ENCODE assay signal across 4 cellular contexts in genomic region chr9:126624453-126624872, GRCh38.
TF ChIP-seq lines count a peak whose summit lies in the region.

No MANE protein-coding gene starts in this region.

TF ChIP-seq in SK-N-SH, 30 proteins besides CTCF, POLR2A, EP300 and RAD21:
- no peak for TF ChIP-seq FOXJ3 (CRISPR knock-in tag; IDR thresholded peaks at IDR 0.05)
- no peak for TF ChIP-seq USF2 (IDR thresholded peaks at IDR 0.05; ENCODE audit: borderline replicate concordance, low read depth, low read length)
- TF ChIP-seq JUND (IDR thresholded peaks at IDR 0.05) = no peak
- no peak for TF ChIP-seq FOSL2 (IDR thresholded peaks at IDR 0.05; ENCODE audit: borderline replicate concordance, low read depth)
- 0 out of 2 replicates have a peak, but pooled peaks have one; percentile 14 for TF ChIP-seq EZH2phosphoT487 (IDR thresholded peaks at IDR 0.05; ENCODE audit: borderline replicate concordance, low read depth)
TF ChIP-seq in SK-N-SH: peak in this region for 1.

TF ChIP-seq in SK-N-SH treated with all-trans-retinoic acid at 6 μM for 48 hours, 23 proteins besides CTCF, POLR2A, EP300 and RAD21:
- TF ChIP-seq ARNTL (CRISPR knock-in tag; IDR thresholded peaks at IDR 0.05; ENCODE audit: borderline replicate concordance, low read depth) = no peak
- TF ChIP-seq GLIS3 (CRISPR knock-in tag; IDR thresholded peaks at IDR 0.05) = no peak
- no peak for TF ChIP-seq TCF4 (CRISPR knock-in tag; IDR thresholded peaks at IDR 0.05; ENCODE audit: borderline replicate concordance)
- TF ChIP-seq ZNF70 (CRISPR knock-in tag; IDR thresholded peaks at IDR 0.05) = no peak
- no peak for TF ChIP-seq ZNF8 (CRISPR knock-in tag; IDR thresholded peaks at IDR 0.05)
- TF ChIP-seq RARB (CRISPR knock-in tag; IDR thresholded peaks at IDR 0.05) = no peak
- TF ChIP-seq PPARA (CRISPR knock-in tag; IDR thresholded peaks at IDR 0.05; ENCODE audit: borderline replicate concordance) = no peak
- TF ChIP-seq TOX (CRISPR knock-in tag; IDR thresholded peaks at IDR 0.05; ENCODE audit: borderline replicate concordance) = no peak
- TF ChIP-seq CSRNP3 (CRISPR knock-in tag; IDR thresholded peaks at IDR 0.05) = no peak
- TF ChIP-seq TSHZ2 (CRISPR knock-in tag; IDR thresholded peaks at IDR 0.05) = no peak
- TF ChIP-seq ZC3H10 (CRISPR knock-in tag; IDR thresholded peaks at IDR 0.05) = no peak
- TF ChIP-seq ESRRG (CRISPR knock-in tag; IDR thresholded peaks at IDR 0.05) = no peak
- TF ChIP-seq ZFP30 (CRISPR knock-in tag; IDR thresholded peaks at IDR 0.05) = no peak
TF ChIP-seq in SK-N-SH treated with all-trans-retinoic acid at 6 μM for 48 hours: peak in this region for 0.

TF ChIP-seq in Ishikawa, 13 proteins besides CTCF, POLR2A, EP300 and RAD21 (continued from another document):
- TF ChIP-seq TEAD4 (IDR thresholded peaks at IDR 0.05) (no peak), ZBTB7A (IDR thresholded peaks at IDR 0.05; ENCODE audit: low read depth) (0 out of 2 replicates have a peak, but pooled peaks have one; percentile 6)

TF ChIP-seq in GM12891, 5 proteins besides CTCF, POLR2A, EP300 and RAD21:
- TF ChIP-seq SPI1 (IDR thresholded peaks at IDR 0.05; ENCODE audit: low read depth, low read length) (no peak), PAX5 (IDR thresholded peaks at IDR 0.05; ENCODE audit: insufficient read depth, low read length, severe bottlenecking) (no peak), TAF1 (IDR thresholded peaks at IDR 0.05; ENCODE audit: low read depth, low read length) (no peak), POU2F2 (IDR thresholded peaks at IDR 0.05; ENCODE audit: low read depth, low read length) (no peak), POLR2AphosphoS5 (IDR thresholded peaks at IDR 0.05; ENCODE audit: low read depth, low read length) (no peak)
